Comparison of ENCODE assay signal across 8 cellular contexts in the genomic region with DNA sequence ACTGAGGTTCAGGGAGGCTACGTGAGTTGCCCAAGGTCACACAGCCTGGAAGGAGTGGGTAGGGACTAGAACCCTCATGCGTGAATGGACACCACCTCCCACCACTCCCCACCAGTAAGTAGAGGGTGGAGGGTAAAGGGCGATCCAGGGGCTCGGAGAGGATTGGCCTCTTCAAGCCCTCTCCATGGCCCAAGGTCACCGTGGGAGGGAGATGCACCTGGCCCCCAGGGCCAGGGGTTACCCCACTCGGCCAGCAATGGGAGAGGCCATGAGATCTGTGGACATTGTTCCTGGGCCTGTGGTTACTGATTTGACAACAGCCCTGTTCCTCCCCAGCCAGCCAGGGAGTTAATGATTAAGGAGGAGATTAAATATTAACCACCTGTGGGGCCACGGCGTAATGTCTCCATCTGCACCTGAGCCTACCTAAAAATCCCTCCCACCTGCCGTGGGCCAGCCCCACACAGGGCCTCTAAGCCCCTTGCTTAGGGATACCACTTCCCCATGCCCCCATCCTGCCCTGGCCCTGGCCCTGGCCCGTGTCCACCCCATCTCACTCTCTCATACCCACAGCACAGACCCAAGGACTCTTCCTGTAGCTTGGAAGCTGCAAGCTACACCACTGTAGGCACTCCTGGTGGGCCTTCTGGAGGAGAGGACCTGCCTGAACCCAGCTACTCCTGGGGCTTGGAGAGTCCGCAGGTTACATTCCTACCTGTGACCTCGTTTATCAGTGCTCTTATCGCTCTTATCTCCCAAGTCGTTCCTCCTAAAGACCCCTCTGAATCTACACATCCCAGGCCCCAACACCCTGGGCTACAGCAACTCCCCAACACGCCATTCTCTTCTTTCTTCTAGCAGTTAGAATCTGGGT. TPM values are rescaled to one million over a fixed set of nuclear protein-coding genes. Genes with fewer than 3 reads are reported as not detected.
DNase-seq lines count a peak whose midpoint lies in the region; ATAC-seq and TF ChIP-seq lines count a peak whose summit lies in the region.

No MANE protein-coding gene starts in this region.

- no peaks in the 10 kb centered on the region for H3K27me3 ChIP-seq in DOHH2 (ENCODE audit: control insufficient read depth, low read length)
- H3K27me3 ChIP-seq in mammary epithelial cell (ENCODE audit: insufficient read depth, low read length) = no peaks in the 10 kb centered on the region

- H3K79me2 ChIP-seq in DOHH2 (ENCODE audit: control insufficient read depth, low read length) (no peaks in the 10 kb centered on the region), OCI-LY7 (ENCODE audit: insufficient read depth, low read depth, low read length) (no peaks in the 10 kb centered on the region), mammary epithelial cell (ENCODE audit: insufficient read depth, low read length) (no peaks in the 10 kb centered on the region)

- CTCF ChIA-PET in OCI-LY7 (lab: Charles Lee; ENCODE audit: unreplicated experiment) (interaction anchor here (1.5 kb wide), 1 partner anchor 19 kb away, joined by 3 read pairs; no protein-coding TSS in a partner anchor), mammary epithelial cell (lab: Charles Lee; ENCODE audit: low non-redundant PET) (no interaction called here)

- 92% methylated on average over 14 of the region's 15 CpGs for WGBS in mammary epithelial cell (ENCODE audit: low coverage, missing lambda C conversion rate)

- DNase-seq in OCI-LY7 (ENCODE audit: low spot score) = no peak
- DNase-seq in mucosa of descending colon = peak; percentile 81 to 83 (median 82)
- no peak for DNase-seq in mammary epithelial cell
- no peak for DNase-seq in NCI-H1930 (lab: John Stamatoyannopoulos, UW)
- no peak for DNase-seq in T-helper 9 cell
- DNase-seq in DMS 273 (lab: John Stamatoyannopoulos, UW; ENCODE audit: unreplicated experiment) = no peak

- TF ChIP-seq CTCF in DOHH2 (IDR thresholded peaks at IDR 0.05; ENCODE audit: low read depth, low read length, poor library complexity, severe bottlenecking) = no peak
- no peak for TF ChIP-seq CTCF in OCI-LY7 (conservative IDR thresholded peaks at IDR 0.05; ENCODE audit: low read length)
- no peak for TF ChIP-seq CTCF in mucosa of descending colon (IDR thresholded peaks at IDR 0.05)
- TF ChIP-seq CTCF in mammary epithelial cell (conservative IDR thresholded peaks at IDR 0.05 in 1 of 2, IDR thresholded peaks at IDR 0.05 in 1 of 2; ENCODE audit: extremely low read depth in 1 of 2, insufficient read depth in 1 of 2, low read depth in 1 of 2, low read length in 2 of 2) = no peak

- H3F3A ChIP-seq in DOHH2 (ENCODE audit: control insufficient read depth, insufficient read depth) = peaks cover 6% of the 10 kb centered on the region

- H4K20me1 ChIP-seq in DOHH2 (ENCODE audit: control insufficient read depth, insufficient read depth, low read depth, low read length) (no peaks in the 10 kb centered on the region), OCI-LY7 (ENCODE audit: insufficient read depth, low read length) (no peaks in the 10 kb centered on the region), mammary epithelial cell (ENCODE audit: insufficient read depth, low read length) (no peaks in the 10 kb centered on the region)

- no peak overlapping the region for H3K9ac ChIP-seq in mammary epithelial cell (ENCODE audit: insufficient read depth, low read length)

- H2AFZ ChIP-seq in OCI-LY7 (ENCODE audit: low read length) (peak overlapping the region; percentile 81), mammary epithelial cell (ENCODE audit: low read depth, low read length) (no peak overlapping the region)

- H3K9me3 ChIP-seq in DOHH2 (ENCODE audit: control insufficient read depth, insufficient read depth, low read length) = no peaks in the 10 kb centered on the region
- H3K9me3 ChIP-seq in OCI-LY7 (ENCODE audit: low read length) = no peaks in the 10 kb centered on the region
- no peaks in the 10 kb centered on the region for H3K9me3 ChIP-seq in mucosa of descending colon
- no peaks in the 10 kb centered on the region for H3K9me3 ChIP-seq in mammary epithelial cell (replicated peaks; ENCODE audit: insufficient read depth, low read length)

- BruUV-seq in OCI-LY7 (replicated peaks; lab: Mats Ljungman, UMichigan) (no TSS peak), mammary epithelial cell (replicated peaks; lab: Mats Ljungman, UMichigan) (no TSS peak)

- intact Hi-C loops in OCI-LY7 (cut with micrococcal nuclease; ENCODE audit: unreplicated experiment) = loop anchor here (2.0 kb wide), 1 partner anchor 63 kb away; no protein-coding TSS in a partner anchor
- intact Hi-C loops in mucosa of descending colon (cut with DNase I, micrococcal nuclease) = no loop called here
- intact Hi-C loops in mammary epithelial cell (cut with micrococcal nuclease) = no loop called here

- POLR2A ChIA-PET in OCI-LY7 (lab: Charles Lee) = interaction anchor here (0.5 to 2.1 kb wide), 11 partner anchors 9 to 91 kb away, joined by 3 to 10 read pairs (median 4); a partner anchor contains a TSS

- H3K4me2 ChIP-seq in DOHH2 (ENCODE audit: low read length) (peak overlapping the region; percentile 40), OCI-LY7 (ENCODE audit: low read length) (peak overlapping the region; percentile 62), mammary epithelial cell (ENCODE audit: insufficient read depth, low read depth, low read length) (no peak overlapping the region)

- H3K4me1 ChIP-seq in DOHH2 (ENCODE audit: control insufficient read depth, low read length) (peaks cover 69% of the 10 kb centered on the region), OCI-LY7 (ENCODE audit: insufficient read depth, low read length, poor library complexity, severe bottlenecking) (peaks cover 48% of the 10 kb centered on the region), mucosa of descending colon (ENCODE audit: low read depth) (peaks cover 51% of the 10 kb centered on the region), mammary epithelial cell (ENCODE audit: insufficient read depth, low read length) (peaks cover 1% of the 10 kb centered on the region)

- H3K36me3 ChIP-seq in DOHH2 (ENCODE audit: control insufficient read depth, low read length) (no peaks in the 10 kb centered on the region), OCI-LY7 (ENCODE audit: insufficient read depth, low read length) (no peaks in the 10 kb centered on the region), mucosa of descending colon (ENCODE audit: low read depth) (no peaks in the 10 kb centered on the region), mammary epithelial cell (ENCODE audit: insufficient read depth, low read length) (no peaks in the 10 kb centered on the region)

- ATAC-seq in GM21737 (IDR thresholded peaks at IDR 0.05; ENCODE audit: unreplicated experiment) (peak; percentile 51), mucosa of descending colon (peak; percentile 82)

- H3K4me3 ChIP-seq in DOHH2 (ENCODE audit: low read length) = no peak overlapping the region
- H3K4me3 ChIP-seq in OCI-LY7 (ENCODE audit: low read depth, low read length, poor library complexity, severe bottlenecking) = peak overlapping the region; percentile 33
- H3K4me3 ChIP-seq in mucosa of descending colon = no peak overlapping the region
- H3K4me3 ChIP-seq in mammary epithelial cell (replicated peaks in 1 of 3; ENCODE audit: insufficient read depth in 1 of 3, low read depth in 2 of 3, low read length in 3 of 3) = no peak overlapping the region

- H3K27ac ChIP-seq in DOHH2 (ENCODE audit: low read depth, low read length) = peak overlapping the region; percentile 56
- peak overlapping the region; percentile 71 for H3K27ac ChIP-seq in OCI-LY7 (ENCODE audit: low read depth, low read length, poor library complexity, severe bottlenecking)
- H3K27ac ChIP-seq in mammary epithelial cell (ENCODE audit: insufficient read depth, low read depth, low read length) = no peak overlapping the region

- dilution Hi-C loops in mammary epithelial cell (cut with HindIII; ENCODE audit: low sequenced_read_pairs) = loop anchor here (5.0 kb wide), 1 partner anchor 52 kb away; no protein-coding TSS in a partner anchor

- H3K9me2 ChIP-seq in DOHH2 (replicated peaks; ENCODE audit: control insufficient read depth, low read length) (no peaks in the 10 kb centered on the region), OCI-LY7 (ENCODE audit: insufficient read depth, low read length) (no peaks in the 10 kb centered on the region)

- in situ Hi-C loops in mammary epithelial cell (cut with MboI; ENCODE audit: low sequenced_read_pairs in 2 of 2) = no loop called here

RNA-seq across cellular contexts. Expression of a gene that starts 32.2 kb away (rescaled TPM):
- total RNA-seq in OCI-LY7 (2014; rRNA removed; shearing (Covaris generic)) = 6.8 and 7.0 TPM in 2 replicates
- total RNA-seq in OCI-LY7 (2022) (37.2 and 43.8 TPM in 2 replicates), mucosa of descending colon (100 to 1,000 TPM; 160 to 198 (median 169) TPM), mammary epithelial cell (100 to 1,000 TPM in 1 of 2 donors, 10 to 100 TPM in 1; 26.3 to 213 TPM)
- polyA plus RNA-seq in mammary epithelial cell = 35.6 TPM
- 68.7 TPM for polyA minus RNA-seq in mammary epithelial cell

Comparison
In these comparisons a context has a peak if more than half of its experiments do, and no peak if none do; other contexts are left out.
1. DNase-seq: peak in mucosa of descending colon (3 of 3); none in OCI-LY7 (single experiment), mammary epithelial cell (single experiment), NCI-H1930 (0 of 2), T-helper 9 cell (single experiment) and DMS 273 (single experiment).